In the genomic region with DNA sequence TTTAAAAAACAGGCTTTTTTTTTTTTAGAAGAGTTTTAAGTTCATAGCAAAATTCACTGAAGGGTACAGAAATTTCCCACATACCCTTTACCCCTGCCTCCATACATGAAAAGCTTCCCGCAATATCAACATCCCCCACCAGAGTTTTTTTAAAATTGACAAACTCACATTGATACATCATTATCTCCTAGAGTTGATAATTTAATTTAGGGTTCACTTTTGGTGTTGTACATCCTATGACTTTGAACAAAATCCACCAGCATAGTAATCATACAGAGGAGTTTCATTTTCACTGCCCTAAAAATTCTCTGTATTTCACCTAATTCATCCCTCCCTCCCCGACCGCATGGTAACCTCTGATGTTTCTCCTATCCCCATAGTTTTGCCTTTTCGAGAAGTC, we compare ENCODE assay signal across 8 cellular contexts. TPM values are rescaled to one million over a fixed set of nuclear protein-coding genes. Genes with fewer than 3 reads are reported as not detected.
"Had no signal": no experiment of that assay in that cellular context is flagged by ENCODE, and none has a peak within 500 bp of the region (broad histone marks: within the 10 kb centered on the region; RNA-seq: fewer than 3 reads in every experiment).

No MANE protein-coding gene starts in this region.

- ATAC-seq: HCT116, HepG2 had no signal

- H3K4me1 Mint-ChIP-seq: IgD-negative memory B cell had no signal

- H3K27ac ChIP-seq: GM23248, HL-60 had no signal

- DNase-seq: GM23248, GOT3, H7, KBM-7 had no signal

- H3K27ac Mint-ChIP-seq: IgD-negative memory B cell had no signal

- H3K9me3 Mint-ChIP-seq: IgD-negative memory B cell had no signal

- H3K4me3 Mint-ChIP-seq: IgD-negative memory B cell had no signal

RNA-seq across cellular contexts. Expression of gene KCNK2, which starts 53.6 kb away (rescaled TPM):
- total RNA-seq: HepG2 had no signal
